Comparison of ENCODE assay signal across 8 cellular contexts in the genomic region with DNA sequence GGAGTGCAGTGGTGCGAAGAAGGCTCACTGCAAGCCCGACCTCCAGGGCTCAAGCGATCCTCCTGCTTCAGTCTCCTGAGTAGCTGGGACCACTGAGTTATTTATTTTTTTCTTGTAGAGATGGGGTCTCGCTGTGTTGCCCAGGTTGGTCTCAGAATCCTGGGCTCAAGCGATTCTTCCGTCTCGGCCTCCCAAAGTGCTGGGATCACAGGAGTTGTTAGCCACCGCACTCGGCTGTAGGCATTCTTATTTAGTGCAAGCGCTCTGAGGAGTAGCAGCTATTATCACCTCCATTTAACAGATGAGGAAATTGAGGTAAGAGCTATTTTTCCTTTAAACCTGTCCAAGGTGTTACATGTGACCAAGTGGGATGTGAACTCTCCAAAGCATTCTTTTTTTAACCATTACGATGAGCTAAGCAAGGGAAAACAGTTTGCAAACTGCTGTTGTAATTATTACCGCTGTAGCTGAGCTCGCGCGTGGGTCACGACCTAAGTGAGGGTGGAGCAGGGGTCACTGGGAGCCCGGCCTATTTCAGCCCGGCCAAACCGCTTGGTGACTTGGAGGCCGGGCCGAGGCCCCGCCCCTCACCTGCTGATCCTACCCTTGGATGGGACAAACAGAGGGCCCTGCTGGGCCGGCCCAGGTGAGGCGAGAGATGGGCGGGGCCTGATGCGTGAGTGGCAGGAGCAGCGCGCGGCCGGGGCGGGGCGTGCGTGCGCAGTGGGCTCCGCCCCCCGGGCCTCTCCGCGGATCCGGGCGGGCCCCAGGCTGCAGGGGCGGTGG. TPM values are rescaled to one million over a fixed set of nuclear protein-coding genes. Genes with fewer than 3 reads are reported as not detected.
DNase-seq lines count a peak whose midpoint lies in the region; ATAC-seq and TF ChIP-seq lines count a peak whose summit lies in the region.

No MANE protein-coding gene starts in this region.

- TF ChIP-seq POLR2A in Peyer's patch (IDR thresholded peaks at IDR 0.05): no peak

- peaks cover 24% of the 10 kb centered on the region for H3K27me3 ChIP-seq in CD4-positive, CD25-positive, alpha-beta regulatory T cell (ENCODE audit: control insufficient read depth, insufficient read depth, low read length)
- H3K27me3 ChIP-seq in HUES6 (ENCODE audit: control insufficient read depth, insufficient read depth, low read length) (peaks cover 48% of the 10 kb centered on the region), Peyer's patch (no peaks in the 10 kb centered on the region)

- H3K36me3 ChIP-seq in CD4-positive, CD25-positive, alpha-beta regulatory T cell (ENCODE audit: control insufficient read depth, insufficient read depth, low read length): no peaks in the 10 kb centered on the region
- no peaks in the 10 kb centered on the region for H3K36me3 ChIP-seq in HUES6 (ENCODE audit: control insufficient read depth, insufficient read depth, low read length)
- H3K36me3 ChIP-seq in Peyer's patch: no peaks in the 10 kb centered on the region

- peak overlapping the region in 1 of 3 donors; percentile 32 for H3K27ac Mint-ChIP-seq in CD4-positive, CD25-positive, alpha-beta regulatory T cell
- H3K27ac Mint-ChIP-seq in activated T-helper 1 cell treated with anti-CD3 and anti-CD28 coated beads, Interleukin-12 subunit alpha, Interleukin-12 subunit beta, Interleukin-2, Interleukin-4 antibody, amounts not matched to agents 30 ng/mL and 10 ng/mL and 1 ng/mL, durations not matched to agents 14 hours and 24 hours and 36 hours: no peak overlapping the region
- peak overlapping the region in 1 of 6 donors; percentile 22 for H3K27ac Mint-ChIP-seq in naive B cell

- peak; percentile 68 to 82 (median 80) for DNase-seq in CD4-positive, CD25-positive, alpha-beta regulatory T cell
- peak; percentile 71 to 98 (median 96) for DNase-seq in Peyer's patch
- DNase-seq in activated T-helper 1 cell treated with anti-CD3 and anti-CD28 coated beads, Interleukin-12 subunit alpha, Interleukin-12 subunit beta, Interleukin-2, Interleukin-4 antibody, amounts not matched to agents 30 ng/mL and 10 ng/mL and 1 ng/mL, durations not matched to agents 14 hours and 24 hours and 36 hours (ENCODE audit: low spot score): peak; percentile 77
- DNase-seq in fibroblast of gingiva (ENCODE audit: low read depth): peak; percentile 60
- peak; percentile 81 for DNase-seq in naive B cell
- peak; percentile 50 to 72 for DNase-seq in stimulated activated CD8-positive, alpha-beta memory T cell treated with anti-CD3 and anti-CD28 coated beads, Interleukin-7, amount 100 ng/mL, for 4 hours (ENCODE audit: low read depth in 2 of 2)

- H3K9me3 ChIP-seq in CD4-positive, CD25-positive, alpha-beta regulatory T cell (ENCODE audit: control insufficient read depth in 2 of 2, low read length in 2 of 2): no peaks in the 10 kb centered on the region
- H3K9me3 ChIP-seq in HUES6 (ENCODE audit: control insufficient read depth, insufficient read depth, low read depth, low read length) (no peaks in the 10 kb centered on the region), Peyer's patch (no peaks in the 10 kb centered on the region)

- no peak overlapping the region for H3K27ac ChIP-seq in CD4-positive, CD25-positive, alpha-beta regulatory T cell (ENCODE audit: insufficient read depth, low read length, poor library complexity, severe bottlenecking)
- H3K27ac ChIP-seq in HUES6 (ENCODE audit: low read depth, low read length) (no peak overlapping the region), Peyer's patch (peak overlapping the region in 2 of 4 donors; percentile 52 to 83)

- ATAC-seq in CD4-positive, CD25-positive, alpha-beta regulatory T cell (ENCODE audit: low read depth in 2 of 2): peak; percentile 91 to 97
- peak; percentile 84 for ATAC-seq in GM21390 (IDR thresholded peaks at IDR 0.05; ENCODE audit: unreplicated experiment)
- peak; percentile 94 to 95 for ATAC-seq in naive B cell (ENCODE audit: low read depth in 2 of 2)

- intact Hi-C loops in activated T-helper 1 cell treated with anti-CD3 and anti-CD28 coated beads, Interleukin-12 subunit alpha, Interleukin-12 subunit beta, Interleukin-2, Interleukin-4 antibody, amounts not matched to agents 30 ng/mL and 10 ng/mL and 1 ng/mL, durations not matched to agents 14 hours and 24 hours and 36 hours (cut with micrococcal nuclease): loop anchor here (1.0 to 2.0 kb wide), 2 partner anchors 189 to 332 kb away; partner anchors contain the start of genes CHEK2 and ZNRF3

- H3K4me3 Mint-ChIP-seq in CD4-positive, CD25-positive, alpha-beta regulatory T cell: peak overlapping the region; percentile 71 to 90 (median 81)
- H3K4me3 Mint-ChIP-seq in activated T-helper 1 cell treated with anti-CD3 and anti-CD28 coated beads, Interleukin-12 subunit alpha, Interleukin-12 subunit beta, Interleukin-2, Interleukin-4 antibody, amounts not matched to agents 30 ng/mL and 10 ng/mL and 1 ng/mL, durations not matched to agents 14 hours and 24 hours and 36 hours: peak overlapping the region; percentile 68
- peak overlapping the region; percentile 80 to 87 (median 82) for H3K4me3 Mint-ChIP-seq in naive B cell

- no peaks in the 10 kb centered on the region for H3K36me3 Mint-ChIP-seq in CD4-positive, CD25-positive, alpha-beta regulatory T cell
- no peaks in the 10 kb centered on the region for H3K36me3 Mint-ChIP-seq in activated T-helper 1 cell treated with anti-CD3 and anti-CD28 coated beads, Interleukin-12 subunit alpha, Interleukin-12 subunit beta, Interleukin-2, Interleukin-4 antibody, amounts not matched to agents 30 ng/mL and 10 ng/mL and 1 ng/mL, durations not matched to agents 14 hours and 24 hours and 36 hours (ENCODE audit: low read depth)
- H3K36me3 Mint-ChIP-seq in naive B cell: no peaks in the 10 kb centered on the region

- peaks cover 65% of the 10 kb centered on the region for H3K27me3 Mint-ChIP-seq in CD4-positive, CD25-positive, alpha-beta regulatory T cell
- H3K27me3 Mint-ChIP-seq in activated T-helper 1 cell treated with anti-CD3 and anti-CD28 coated beads, Interleukin-12 subunit alpha, Interleukin-12 subunit beta, Interleukin-2, Interleukin-4 antibody, amounts not matched to agents 30 ng/mL and 10 ng/mL and 1 ng/mL, durations not matched to agents 14 hours and 24 hours and 36 hours (ENCODE audit: insufficient read depth): peaks cover 65% of the 10 kb centered on the region
- peaks cover 43 to 71% (median 50%) of the 10 kb centered on the region in 3 donors for H3K27me3 Mint-ChIP-seq in naive B cell

- no peak overlapping the region for H3K9ac ChIP-seq in HUES6 (ENCODE audit: low read length)

- H3K4me1 ChIP-seq in CD4-positive, CD25-positive, alpha-beta regulatory T cell (ENCODE audit: control insufficient read depth, insufficient read depth, low read length, poor library complexity, severe bottlenecking): peaks cover 30% of the 10 kb centered on the region
- H3K4me1 ChIP-seq in HUES6 (ENCODE audit: control insufficient read depth, insufficient read depth, low read length) (peaks cover 12% of the 10 kb centered on the region), Peyer's patch (peaks cover 0 to 39% (median 7%) of the 10 kb centered on the region in 4 donors)

- peak overlapping the region; percentile 63 for H3K4me3 ChIP-seq in CD4-positive, CD25-positive, alpha-beta regulatory T cell (ENCODE audit: low read depth, low read length)
- H3K4me3 ChIP-seq in HUES6 (ENCODE audit: low read depth, low read length) (peak overlapping the region; percentile 54), Peyer's patch (peak overlapping the region; percentile 18 to 85 (median 61))

- H3K9me3 Mint-ChIP-seq in CD4-positive, CD25-positive, alpha-beta regulatory T cell: peaks cover 0 to 4% (median 0%) of the 10 kb centered on the region in 7 donors
- H3K9me3 Mint-ChIP-seq in activated T-helper 1 cell treated with anti-CD3 and anti-CD28 coated beads, Interleukin-12 subunit alpha, Interleukin-12 subunit beta, Interleukin-2, Interleukin-4 antibody, amounts not matched to agents 30 ng/mL and 10 ng/mL and 1 ng/mL, durations not matched to agents 14 hours and 24 hours and 36 hours: no peaks in the 10 kb centered on the region
- no peaks in the 10 kb centered on the region for H3K9me3 Mint-ChIP-seq in naive B cell

- H3K4me1 Mint-ChIP-seq in CD4-positive, CD25-positive, alpha-beta regulatory T cell: peaks cover 0 to 21% (median 6%) of the 10 kb centered on the region in 4 donors
- H3K4me1 Mint-ChIP-seq in activated T-helper 1 cell treated with anti-CD3 and anti-CD28 coated beads, Interleukin-12 subunit alpha, Interleukin-12 subunit beta, Interleukin-2, Interleukin-4 antibody, amounts not matched to agents 30 ng/mL and 10 ng/mL and 1 ng/mL, durations not matched to agents 14 hours and 24 hours and 36 hours (ENCODE audit: low read depth): peaks cover 18% of the 10 kb centered on the region
- H3K4me1 Mint-ChIP-seq in naive B cell: peaks cover 14 to 31% (median 25%) of the 10 kb centered on the region in 3 donors

- TF ChIP-seq CTCF in Peyer's patch (IDR thresholded peaks at IDR 0.05): peak in 1 of 6 experiments; percentile 11

RNA-seq across cellular contexts. Expression of gene KREMEN1, which starts 0.4 kb away (rescaled TPM):
- total RNA-seq in CD4-positive, CD25-positive, alpha-beta regulatory T cell: 0.10 TPM
- not detected for polyA plus RNA-seq in CD4-positive, CD25-positive, alpha-beta regulatory T cell
- total RNA-seq in Peyer's patch: 10 to 100 TPM in 3 of 4 donors, 1 to 10 TPM in 1; 8.2 to 32.2 (median 16.1) TPM
- 0.03 TPM in 1 of 2 replicates, not detected in the other for total RNA-seq in activated T-helper 1 cell treated with anti-CD3 and anti-CD28 coated beads, Interleukin-12 subunit alpha, Interleukin-12 subunit beta, Interleukin-2, Interleukin-4 antibody, amounts not matched to agents 30 ng/mL and 10 ng/mL and 1 ng/mL, durations not matched to agents 14 hours and 24 hours and 36 hours
- polyA plus RNA-seq in naive B cell (ENCODE audit: low read depth in 6 of 6): under 1 TPM in 2 of 6 donors, not detected in 4; 0.12 to 0.20 TPM

RNA-seq across cellular contexts. Expression of gene C22orf31, which starts 10.8 kb away (rescaled TPM):
- total RNA-seq in CD4-positive, CD25-positive, alpha-beta regulatory T cell: not detected
- not detected for polyA plus RNA-seq in CD4-positive, CD25-positive, alpha-beta regulatory T cell
- not detected for total RNA-seq in Peyer's patch
- not detected in 2 replicates for total RNA-seq in activated T-helper 1 cell treated with anti-CD3 and anti-CD28 coated beads, Interleukin-12 subunit alpha, Interleukin-12 subunit beta, Interleukin-2, Interleukin-4 antibody, amounts not matched to agents 30 ng/mL and 10 ng/mL and 1 ng/mL, durations not matched to agents 14 hours and 24 hours and 36 hours
- not detected for polyA plus RNA-seq in naive B cell (ENCODE audit: low read depth in 6 of 6)
